27 cellular contexts compared by ENCODE assay signal in the genomic region with DNA sequence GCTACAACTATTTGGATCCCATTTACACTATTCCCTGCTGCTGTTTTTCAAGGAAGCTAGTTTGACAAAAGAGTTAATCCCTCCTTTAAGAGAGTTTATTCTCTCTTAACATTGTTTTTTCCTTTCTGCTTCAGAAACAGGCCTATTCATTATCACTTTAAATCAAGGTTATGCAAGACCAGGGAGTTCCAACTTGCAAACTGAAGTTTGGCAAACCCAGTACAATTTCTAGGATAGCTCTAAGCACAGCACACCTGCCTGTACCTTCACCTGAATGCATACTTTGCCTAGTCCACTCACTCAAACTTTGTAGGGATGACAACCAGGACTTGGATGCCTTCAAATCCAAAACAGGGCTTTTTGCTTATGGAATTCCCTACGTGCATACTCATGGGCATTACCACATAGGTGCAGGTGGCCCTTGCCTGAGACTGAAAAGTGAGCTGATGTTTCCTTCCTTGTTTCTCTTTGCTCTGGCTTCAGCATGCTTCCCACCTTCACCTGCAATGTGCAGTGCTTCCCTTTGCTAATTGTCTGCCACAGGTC.
"Had no signal": no experiment of that assay in that cellular context is flagged by ENCODE, and none has a peak within 500 bp of the region (broad histone marks: within the 10 kb centered on the region; RNA-seq: fewer than 3 reads in every experiment).

No MANE protein-coding gene starts in this region.

- H3K27me3 Mint-ChIP-seq: naive thymus-derived CD4-positive, alpha-beta T cell; natural killer cell treated with Interleukin-12 subunit alpha and Interleukin-12 subunit beta and Interleukin-15 and Interleukin-18, amount 100 ng/mL, for 72 hours; progenitor cell of endocrine pancreas; stimulated activated naive B cell treated with anti-CD40 and anti-IgM and Interleukin-4, amounts not matched to agents 10 μg/mL and 1 μg/mL and 100 μg/mL, for 72 hours had no signal

- H3K4me3 ChIP-seq: hepatocyte, left lung, lower lobe of right lung, mucosa of descending colon, ovary, skin epidermis, stomach, thoracic aorta, tibial artery, upper lobe of right lung had no signal

- H3K79me2 ChIP-seq: hepatocyte had no signal

- H3K27ac ChIP-seq: hepatocyte, left lung, lower lobe of right lung, ovary, skin epidermis, stomach, thoracic aorta, tibial artery, upper lobe of right lung had no signal

- H2AFZ ChIP-seq: hepatocyte had no signal

- H3K36me3 ChIP-seq: left lung, lower lobe of right lung, ovary, stomach, thoracic aorta, tibial artery, upper lobe of right lung had no signal

- H3K9me3 ChIP-seq: left lung, lower lobe of right lung, mucosa of descending colon, ovary, stomach, thoracic aorta, tibial artery, upper lobe of right lung had no signal

- H3K27me3 ChIP-seq: hepatocyte, left lung, ovary, stomach, tibial artery, upper lobe of right lung had no signal

- H3K4me1 Mint-ChIP-seq: naive thymus-derived CD4-positive, alpha-beta T cell; stimulated activated naive B cell treated with anti-CD40 and anti-IgM and Interleukin-4, amounts not matched to agents 10 μg/mL and 1 μg/mL and 100 μg/mL, for 72 hours had no signal

- H3K36me3 Mint-ChIP-seq: naive thymus-derived CD4-positive, alpha-beta T cell; natural killer cell treated with Interleukin-12 subunit alpha and Interleukin-12 subunit beta and Interleukin-15 and Interleukin-18, amount 100 ng/mL, for 72 hours; stimulated activated naive B cell treated with anti-CD40 and anti-IgM and Interleukin-4, amounts not matched to agents 10 μg/mL and 1 μg/mL and 100 μg/mL, for 72 hours had no signal

- ATAC-seq: left cardiac atrium; left lung; lower lobe of right lung; mucosa of descending colon; naive thymus-derived CD4-positive, alpha-beta T cell; natural killer cell treated with Interleukin-12 subunit alpha and Interleukin-12 subunit beta and Interleukin-15 and Interleukin-18, amount 100 ng/mL, for 72 hours; right cardiac atrium; sciatic nerve; stimulated activated naive B cell treated with anti-CD40 and anti-IgM and Interleukin-4, amounts not matched to agents 10 μg/mL and 1 μg/mL and 100 μg/mL, for 72 hours; stimulated activated naive CD8-positive, alpha-beta T cell treated with anti-CD3 and anti-CD28 coated beads, Interleukin-15, Interleukin-2, amounts not matched to agents 100 U/mL and 50 U/mL, for 24 hours; upper lobe of right lung had no signal

- H3K4me3 Mint-ChIP-seq: naive thymus-derived CD4-positive, alpha-beta T cell; natural killer cell treated with Interleukin-12 subunit alpha and Interleukin-12 subunit beta and Interleukin-15 and Interleukin-18, amount 100 ng/mL, for 72 hours; stimulated activated naive B cell treated with anti-CD40 and anti-IgM and Interleukin-4, amounts not matched to agents 10 μg/mL and 1 μg/mL and 100 μg/mL, for 72 hours had no signal

- DNase-seq: islet precursor cell; kidney glomerular epithelial cell; left cardiac atrium; left lung; lower lobe of right lung; midbrain; mucosa of descending colon; naive thymus-derived CD4-positive, alpha-beta T cell; ovary; retina; right cardiac atrium; stimulated activated CD4-positive, alpha-beta T cell treated with anti-CD3 and anti-CD28 coated beads, Interleukin-12 subunit alpha, Interleukin-12 subunit beta, amount 100 ng/mL, for 4 hours; stimulated activated CD4-positive, alpha-beta T cell treated with anti-CD3 and anti-CD28 coated beads, Interleukin-15, amount 100 ng/mL, for 24 hours; stimulated activated CD4-positive, alpha-beta T cell treated with anti-CD3 and anti-CD28 coated beads, Interleukin-2, amount 100 ng/mL, for 24 hours; stimulated activated CD4-positive, alpha-beta T cell treated with anti-CD3 and anti-CD28 coated beads, Interleukin-4, amount 100 ng/mL, for 1 hour; stimulated activated naive B cell treated with anti-CD40 and anti-IgM and Interleukin-4, amounts not matched to agents 10 μg/mL and 1 μg/mL and 100 μg/mL, for 72 hours; stimulated activated naive CD8-positive, alpha-beta T cell treated with anti-CD3 and anti-CD28 coated beads, Interleukin-15, Interleukin-2, amounts not matched to agents 100 U/mL and 50 U/mL, for 24 hours; stomach; tibial artery; upper lobe of right lung had no signal

- H3K4me1 ChIP-seq: left lung, lower lobe of right lung, stomach, tibial artery, upper lobe of right lung had no signal

- H3K4me2 ChIP-seq: hepatocyte had no signal

- H3K27ac Mint-ChIP-seq: naive thymus-derived CD4-positive, alpha-beta T cell; natural killer cell treated with Interleukin-12 subunit alpha and Interleukin-12 subunit beta and Interleukin-15 and Interleukin-18, amount 100 ng/mL, for 72 hours; progenitor cell of endocrine pancreas; stimulated activated naive B cell treated with anti-CD40 and anti-IgM and Interleukin-4, amounts not matched to agents 10 μg/mL and 1 μg/mL and 100 μg/mL, for 72 hours had no signal

- FAIRE-seq: urothelium cell line had no signal
